ENCODE assay signal across 2 cellular contexts in the genomic region with DNA sequence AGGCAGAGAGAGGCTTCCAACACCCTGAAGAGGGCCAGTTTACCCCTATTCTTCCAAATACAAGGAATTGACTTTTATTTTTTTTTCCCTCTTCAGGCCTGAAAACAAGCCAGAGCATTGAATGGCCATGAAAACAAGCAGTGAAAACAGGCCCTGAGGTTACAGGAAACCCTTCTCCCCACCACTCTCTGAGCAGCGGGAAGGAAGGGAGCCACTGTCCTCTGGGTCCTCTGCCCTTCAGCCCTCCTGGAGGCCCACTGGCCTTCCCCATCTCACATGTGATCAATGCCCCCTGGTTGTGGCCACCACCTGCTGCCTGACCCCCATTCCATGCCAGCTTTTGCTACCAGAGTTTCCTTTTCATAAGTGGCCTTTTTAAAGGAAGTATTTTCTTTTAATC.
TF ChIP-seq lines count a peak whose summit lies in the region.

No MANE protein-coding gene starts in this region.

TF ChIP-seq in liver, 16 proteins besides CTCF, POLR2A, EP300 and RAD21:
- TF ChIP-seq NR2F2 (IDR thresholded peaks at IDR 0.05), result peak; percentile 19
- TF ChIP-seq GABPA (IDR thresholded peaks at IDR 0.05 in 1 of 2, conservative IDR thresholded peaks at IDR 0.05 in 1 of 2), result no peak

TF ChIP-seq in HepG2, 621 proteins besides CTCF, POLR2A, EP300 and RAD21:
- TF ChIP-seq, protein P1, sequence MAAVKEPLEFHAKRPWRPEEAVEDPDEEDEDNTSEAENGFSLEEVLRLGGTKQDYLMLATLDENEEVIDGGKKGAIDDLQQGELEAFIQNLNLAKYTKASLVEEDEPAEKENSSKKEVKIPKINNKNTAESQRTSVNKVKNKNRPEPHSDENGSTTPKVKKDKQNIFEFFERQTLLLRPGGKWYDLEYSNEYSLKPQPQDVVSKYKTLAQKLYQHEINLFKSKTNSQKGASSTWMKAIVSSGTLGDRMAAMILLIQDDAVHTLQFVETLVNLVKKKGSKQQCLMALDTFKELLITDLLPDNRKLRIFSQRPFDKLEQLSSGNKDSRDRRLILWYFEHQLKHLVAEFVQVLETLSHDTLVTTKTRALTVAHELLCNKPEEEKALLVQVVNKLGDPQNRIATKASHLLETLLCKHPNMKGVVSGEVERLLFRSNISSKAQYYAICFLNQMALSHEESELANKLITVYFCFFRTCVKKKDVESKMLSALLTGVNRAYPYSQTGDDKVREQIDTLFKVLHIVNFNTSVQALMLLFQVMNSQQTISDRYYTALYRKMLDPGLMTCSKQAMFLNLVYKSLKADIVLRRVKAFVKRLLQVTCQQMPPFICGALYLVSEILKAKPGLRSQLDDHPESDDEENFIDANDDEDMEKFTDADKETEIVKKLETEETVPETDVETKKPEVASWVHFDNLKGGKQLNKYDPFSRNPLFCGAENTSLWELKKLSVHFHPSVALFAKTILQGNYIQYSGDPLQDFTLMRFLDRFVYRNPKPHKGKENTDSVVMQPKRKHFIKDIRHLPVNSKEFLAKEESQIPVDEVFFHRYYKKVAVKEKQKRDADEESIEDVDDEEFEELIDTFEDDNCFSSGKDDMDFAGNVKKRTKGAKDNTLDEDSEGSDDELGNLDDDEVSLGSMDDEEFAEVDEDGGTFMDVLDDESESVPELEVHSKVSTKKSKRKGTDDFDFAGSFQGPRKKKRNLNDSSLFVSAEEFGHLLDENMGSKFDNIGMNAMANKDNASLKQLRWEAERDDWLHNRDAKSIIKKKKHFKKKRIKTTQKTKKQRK (IDR thresholded peaks at IDR 0.05; ENCODE audit: low read length), result no peak
- TF ChIP-seq NFE2L1 (CRISPR knock-in tag; IDR thresholded peaks at IDR 0.05; ENCODE audit: borderline replicate concordance) (no peak), CBX2 (IDR thresholded peaks at IDR 0.05; ENCODE audit: low read depth, low read length) (no peak), CBX2 (CRISPR knock-in tag; IDR thresholded peaks at IDR 0.05; ENCODE audit: low read depth) (no peak), PHF20 (CRISPR knock-in tag; IDR thresholded peaks at IDR 0.05) (no peak), ZNF251 (CRISPR knock-in tag; IDR thresholded peaks at IDR 0.05) (no peak), MBD4 (IDR thresholded peaks at IDR 0.05; ENCODE audit: borderline replicate concordance, low read length) (no peak), BCLAF1 (IDR thresholded peaks at IDR 0.05) (no peak), EED (CRISPR knock-in tag; IDR thresholded peaks at IDR 0.05) (no peak), ATRX (CRISPR knock-in tag; IDR thresholded peaks at IDR 0.05; ENCODE audit: borderline replicate concordance) (no peak), RCOR2 (CRISPR knock-in tag; IDR thresholded peaks at IDR 0.05) (no peak), TEAD2 (CRISPR knock-in tag; IDR thresholded peaks at IDR 0.05) (no peak), CCAR2 (optimal IDR thresholded peaks at IDR 0.05; ENCODE audit: low read depth, low read length) (no peak)
- TF ChIP-seq, protein P2, sequence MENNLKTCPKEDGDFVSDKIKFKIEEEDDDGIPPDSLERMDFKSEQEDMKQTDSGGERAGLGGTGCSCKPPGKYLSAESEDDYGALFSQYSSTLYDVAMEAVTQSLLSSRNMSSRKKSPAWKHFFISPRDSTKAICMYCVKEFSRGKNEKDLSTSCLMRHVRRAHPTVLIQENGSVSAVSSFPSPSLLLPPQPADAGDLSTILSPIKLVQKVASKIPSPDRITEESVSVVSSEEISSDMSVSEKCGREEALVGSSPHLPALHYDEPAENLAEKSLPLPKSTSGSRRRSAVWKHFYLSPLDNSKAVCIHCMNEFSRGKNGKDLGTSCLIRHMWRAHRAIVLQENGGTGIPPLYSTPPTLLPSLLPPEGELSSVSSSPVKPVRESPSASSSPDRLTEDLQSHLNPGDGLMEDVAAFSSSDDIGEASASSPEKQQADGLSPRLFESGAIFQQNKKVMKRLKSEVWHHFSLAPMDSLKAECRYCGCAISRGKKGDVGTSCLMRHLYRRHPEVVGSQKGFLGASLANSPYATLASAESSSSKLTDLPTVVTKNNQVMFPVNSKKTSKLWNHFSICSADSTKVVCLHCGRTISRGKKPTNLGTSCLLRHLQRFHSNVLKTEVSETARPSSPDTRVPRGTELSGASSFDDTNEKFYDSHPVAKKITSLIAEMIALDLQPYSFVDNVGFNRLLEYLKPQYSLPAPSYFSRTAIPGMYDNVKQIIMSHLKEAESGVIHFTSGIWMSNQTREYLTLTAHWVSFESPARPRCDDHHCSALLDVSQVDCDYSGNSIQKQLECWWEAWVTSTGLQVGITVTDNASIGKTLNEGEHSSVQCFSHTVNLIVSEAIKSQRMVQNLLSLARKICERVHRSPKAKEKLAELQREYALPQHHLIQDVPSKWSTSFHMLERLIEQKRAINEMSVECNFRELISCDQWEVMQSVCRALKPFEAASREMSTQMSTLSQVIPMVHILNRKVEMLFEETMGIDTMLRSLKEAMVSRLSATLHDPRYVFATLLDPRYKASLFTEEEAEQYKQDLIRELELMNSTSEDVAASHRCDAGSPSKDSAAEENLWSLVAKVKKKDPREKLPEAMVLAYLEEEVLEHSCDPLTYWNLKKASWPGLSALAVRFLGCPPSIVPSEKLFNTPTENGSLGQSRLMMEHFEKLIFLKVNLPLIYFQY (CRISPR knock-in tag; IDR thresholded peaks at IDR 0.05; ENCODE audit: borderline replicate concordance), result no peak
- TF ChIP-seq, protein P3, sequence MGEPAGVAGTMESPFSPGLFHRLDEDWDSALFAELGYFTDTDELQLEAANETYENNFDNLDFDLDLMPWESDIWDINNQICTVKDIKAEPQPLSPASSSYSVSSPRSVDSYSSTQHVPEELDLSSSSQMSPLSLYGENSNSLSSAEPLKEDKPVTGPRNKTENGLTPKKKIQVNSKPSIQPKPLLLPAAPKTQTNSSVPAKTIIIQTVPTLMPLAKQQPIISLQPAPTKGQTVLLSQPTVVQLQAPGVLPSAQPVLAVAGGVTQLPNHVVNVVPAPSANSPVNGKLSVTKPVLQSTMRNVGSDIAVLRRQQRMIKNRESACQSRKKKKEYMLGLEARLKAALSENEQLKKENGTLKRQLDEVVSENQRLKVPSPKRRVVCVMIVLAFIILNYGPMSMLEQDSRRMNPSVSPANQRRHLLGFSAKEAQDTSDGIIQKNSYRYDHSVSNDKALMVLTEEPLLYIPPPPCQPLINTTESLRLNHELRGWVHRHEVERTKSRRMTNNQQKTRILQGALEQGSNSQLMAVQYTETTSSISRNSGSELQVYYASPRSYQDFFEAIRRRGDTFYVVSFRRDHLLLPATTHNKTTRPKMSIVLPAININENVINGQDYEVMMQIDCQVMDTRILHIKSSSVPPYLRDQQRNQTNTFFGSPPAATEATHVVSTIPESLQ (CRISPR knock-in tag; conservative IDR thresholded peaks at IDR 0.05), result no peak
